In genomic region chr10:44293306-44293778, GRCh38 we compare ENCODE assay signal across 13 cellular contexts.
A peak's percentile ranks its signal among the peaks of the same experiment; 100 is the strongest.
DNase-seq lines count a peak whose midpoint lies in the region; ATAC-seq and TF ChIP-seq lines count a peak whose summit lies in the region.
"Had no signal": no experiment of that assay in that cellular context is flagged by ENCODE, and none has a peak within 500 bp of the region (broad histone marks: within the 10 kb centered on the region; RNA-seq: fewer than 3 reads in every experiment).

No MANE protein-coding gene starts in this region.

- H3K4me1 ChIP-seq in GM23338 (ENCODE audit: insufficient read depth) (peaks cover 42% of the 10 kb centered on the region), gastrocnemius medialis (no peaks in the 10 kb centered on the region)
- H3K4me1 ChIP-seq: BLaER1 treated with 17β-estradiol and CSF1 and Interleukin-3, amounts not matched to agents 10 nM and 100 nM had no signal

- TF ChIP-seq CTCF in GM23338 (conservative IDR thresholded peaks at IDR 0.05; ENCODE audit: low read depth in 2 of 2): no peak
- TF ChIP-seq CTCF in choroid plexus epithelial cell (conservative IDR thresholded peaks at IDR 0.05; ENCODE audit: low read depth, low read length): no peak
- TF ChIP-seq CTCF in gastrocnemius medialis (IDR thresholded peaks at IDR 0.05 in 4 of 5, conservative IDR thresholded peaks at IDR 0.05 in 1 of 5): no peak

- no peaks in the 10 kb centered on the region for H3K79me2 ChIP-seq in GM23338 (replicated peaks; ENCODE audit: insufficient read depth)

- ATAC-seq in GM23338 (peak; percentile 71), gastrocnemius medialis (peak; percentile 13 to 25), GM21529 (IDR thresholded peaks at IDR 0.05; ENCODE audit: unreplicated experiment) (no peak), HG03342 (IDR thresholded peaks at IDR 0.05; ENCODE audit: unreplicated experiment) (no peak)

- H3K4me1 Mint-ChIP-seq in GM23338: peaks cover 20% of the 10 kb centered on the region

- H3K4me3 Mint-ChIP-seq in GM23338: peak overlapping the region; percentile 62; the same call in 2 of the 3 replicates

- peak overlapping the region; percentile 61 for H3K4me3 ChIP-seq in GM23338
- peak overlapping the region; percentile 24 for H3K4me3 ChIP-seq in choroid plexus epithelial cell (ENCODE audit: low read depth, low read length)
- peak overlapping the region; percentile 34; the same call in 1 of the 2 replicates for H3K4me3 ChIP-seq in iPS-18c (ENCODE audit: insufficient read depth, low read depth, low read length)
- H3K4me3 ChIP-seq in gastrocnemius medialis: peak overlapping the region; percentile 4 to 27 (median 14)
- H3K4me3 ChIP-seq: BLaER1 treated with 17β-estradiol and CSF1 and Interleukin-3, amounts not matched to agents 10 nM and 100 nM had no signal

- H3K36me3 Mint-ChIP-seq in GM23338 (ENCODE audit: low read depth): no peaks in the 10 kb centered on the region

- H3K27ac ChIP-seq in GM23338 (ENCODE audit: low read depth) (no peak overlapping the region), gastrocnemius medialis (peak overlapping the region; percentile 68 to 76 (median 74))
- H3K27ac ChIP-seq: BLaER1 treated with 17β-estradiol and CSF1 and Interleukin-3, amounts not matched to agents 10 nM and 100 nM had no signal

- H3K9me3 ChIP-seq in iPS-18c (ENCODE audit: control insufficient read depth, insufficient read depth, low read length) (no peaks in the 10 kb centered on the region), gastrocnemius medialis (no peaks in the 10 kb centered on the region)
- H3K9me3 ChIP-seq: BLaER1 treated with 17β-estradiol and CSF1 and Interleukin-3, amounts not matched to agents 10 nM and 100 nM had no signal

- peaks cover 4% of the 10 kb centered on the region for H3K27me3 Mint-ChIP-seq in GM23338 (ENCODE audit: insufficient read depth, low read depth, poor library complexity)

- DNase-seq in GM23338 (ENCODE audit: low spot score): peak; percentile 38
- DNase-seq in choroid plexus epithelial cell (ENCODE audit: low read depth): no peak
- no peak for DNase-seq in gastrocnemius medialis
- DNase-seq in NCI-H1417 (lab: John Stamatoyannopoulos, UW): no peak
- DNase-seq in NCI-H1417 treated with DMSO at 0.1 percent for 48 hours (lab: John Stamatoyannopoulos, UW): no peak
- DNase-seq: activated CD4-positive, CD25-positive, alpha-beta regulatory T cell; activated gamma-delta T cell treated with Interleukin-2 at 50 U/mL for 16 hours; NCI-H446; SHP77 had no signal

- intact Hi-C loops in gastrocnemius medialis (cut with DNase I; ENCODE audit: low total_unique reads): no loop called here

- no peaks in the 10 kb centered on the region for H4K20me1 ChIP-seq in GM23338 (replicated peaks; ENCODE audit: insufficient read depth)
- H4K20me1 ChIP-seq: BLaER1 treated with 17β-estradiol and CSF1 and Interleukin-3, amounts not matched to agents 10 nM and 100 nM had no signal

- H3K36me3 ChIP-seq in GM23338 (ENCODE audit: insufficient read depth) (no peaks in the 10 kb centered on the region), gastrocnemius medialis (no peaks in the 10 kb centered on the region)
- H3K36me3 ChIP-seq: BLaER1 treated with 17β-estradiol and CSF1 and Interleukin-3, amounts not matched to agents 10 nM and 100 nM had no signal

- H3K4me2 ChIP-seq in GM23338: peak overlapping the region; percentile 83
- H3K4me2 ChIP-seq: BLaER1 treated with 17β-estradiol and CSF1 and Interleukin-3, amounts not matched to agents 10 nM and 100 nM had no signal

- TF ChIP-seq POLR2A in gastrocnemius medialis (IDR thresholded peaks at IDR 0.05): no peak

- 0 out of 2 replicates have a peak, but pooled peaks cover 3% of the 10 kb centered on the region for H3F3A ChIP-seq in GM23338 (replicated peaks; ENCODE audit: low read depth)

- no peaks in the 10 kb centered on the region for H3K9me2 ChIP-seq in GM23338 (ENCODE audit: insufficient read depth)

- H3K27me3 ChIP-seq in GM23338 (ENCODE audit: insufficient read depth) (peaks cover 29% of the 10 kb centered on the region), gastrocnemius medialis (no peaks in the 10 kb centered on the region)
- H3K27me3 ChIP-seq: BLaER1 treated with 17β-estradiol and CSF1 and Interleukin-3, amounts not matched to agents 10 nM and 100 nM had no signal

- no peaks in the 10 kb centered on the region for H3K9me3 Mint-ChIP-seq in GM23338

- in situ Hi-C loops in gastrocnemius medialis (cut with MboI; ENCODE audit: low sequenced_read_pairs in 4 of 4): no loop called here

- H3K27ac Mint-ChIP-seq in GM23338: no peak overlapping the region

- H2AFZ ChIP-seq in GM23338: peak overlapping the region; percentile 72

TF ChIP-seq in GM23338, 12 proteins besides CTCF, POLR2A, EP300 and RAD21 (continues in another document):
- no peak for TF ChIP-seq JUNB (IDR thresholded peaks at IDR 0.05; ENCODE audit: unreplicated experiment)
- no peak for TF ChIP-seq NANOG (IDR thresholded peaks at IDR 0.05; ENCODE audit: borderline replicate concordance)
- TF ChIP-seq EZH2phosphoT487 (IDR thresholded peaks at IDR 0.05; ENCODE audit: unreplicated experiment): no peak
- no peak for TF ChIP-seq EZH2 (IDR thresholded peaks at IDR 0.05; ENCODE audit: low read depth, unreplicated experiment)
- no peak for TF ChIP-seq REST (IDR thresholded peaks at IDR 0.05; ENCODE audit: unreplicated experiment)
- TF ChIP-seq ZNF114 (CRISPR knock-in tag; IDR thresholded peaks at IDR 0.05): no peak
- no peak for TF ChIP-seq STAT1 (IDR thresholded peaks at IDR 0.05; ENCODE audit: unreplicated experiment)
- no peak for TF ChIP-seq ZNF331 (CRISPR knock-in tag; IDR thresholded peaks at IDR 0.05; ENCODE audit: low read depth)

Comparison
In these comparisons a context has a peak if more than half of its experiments do, and no peak if none do; other contexts are left out.
1. ATAC-seq: peak in GM23338 (single experiment) and gastrocnemius medialis (2 of 2); none in GM21529 (single experiment) and HG03342 (single experiment).
2. Peak in every context shown above with its lines, with median percentiles within 50 percentile points of each other: H3K4me3 ChIP-seq.